In the genomic region with DNA sequence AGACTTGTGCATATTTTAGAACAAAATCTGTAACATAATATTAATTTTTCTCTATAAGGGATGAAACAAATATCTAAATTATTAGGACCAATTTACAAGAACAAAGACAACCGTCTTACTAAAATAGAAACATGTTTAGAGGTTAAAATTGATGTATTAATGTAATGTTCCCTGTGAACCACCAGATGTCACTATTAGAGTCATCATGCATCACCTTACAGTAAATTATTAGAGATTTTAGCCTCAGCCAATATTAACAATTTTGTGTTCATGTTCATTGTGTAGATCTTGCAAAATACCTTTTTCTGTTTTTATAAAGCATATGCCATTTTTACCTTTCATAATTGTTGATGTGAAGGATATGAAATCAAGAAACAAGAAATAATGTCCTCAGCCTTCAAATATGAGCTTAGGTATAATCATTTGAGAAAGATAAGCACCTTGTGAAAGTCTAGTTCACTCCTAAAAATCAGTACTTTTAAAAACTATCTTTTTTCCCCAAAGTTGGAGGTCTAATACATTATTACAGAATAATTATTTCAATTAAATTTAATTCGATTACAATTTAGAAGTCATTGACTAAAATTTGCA, we compare ENCODE assay signal across 1 cellular context.
TF ChIP-seq lines count a peak whose summit lies in the region.

No MANE protein-coding gene starts in this region.

TF ChIP-seq in K562, 482 proteins besides CTCF, POLR2A, EP300 and RAD21 (continued from another document):
- TF ChIP-seq, protein P1, sequence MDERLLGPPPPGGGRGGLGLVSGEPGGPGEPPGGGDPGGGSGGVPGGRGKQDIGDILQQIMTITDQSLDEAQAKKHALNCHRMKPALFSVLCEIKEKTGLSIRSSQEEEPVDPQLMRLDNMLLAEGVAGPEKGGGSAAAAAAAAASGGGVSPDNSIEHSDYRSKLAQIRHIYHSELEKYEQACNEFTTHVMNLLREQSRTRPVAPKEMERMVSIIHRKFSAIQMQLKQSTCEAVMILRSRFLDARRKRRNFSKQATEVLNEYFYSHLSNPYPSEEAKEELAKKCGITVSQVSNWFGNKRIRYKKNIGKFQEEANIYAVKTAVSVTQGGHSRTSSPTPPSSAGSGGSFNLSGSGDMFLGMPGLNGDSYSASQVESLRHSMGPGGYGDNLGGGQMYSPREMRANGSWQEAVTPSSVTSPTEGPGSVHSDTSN (CRISPR knock-in tag; IDR thresholded peaks at IDR 0.05; ENCODE audit: low read depth), result no peak
- TF ChIP-seq, protein P1 (tag; conservative IDR thresholded peaks at IDR 0.05; ENCODE audit: low read depth), result no peak
